In genomic region chr1:152479792-152480595, GRCh38 we compare ENCODE assay signal across 8 cellular contexts.
A peak's percentile ranks its signal among the peaks of the same experiment; 100 is the strongest.
DNase-seq lines count a peak whose midpoint lies in the region; ATAC-seq lines count a peak whose summit lies in the region.

No MANE protein-coding gene starts in this region.

- ATAC-seq in HG02678 (IDR thresholded peaks at IDR 0.05; ENCODE audit: unreplicated experiment), result no peak

- peak; percentile 17 to 78 for DNase-seq in NCI-H526 (lab: John Stamatoyannopoulos, UW)
- no peak for DNase-seq in NCI-H526 treated with DMSO at 0.1 percent for 48 hours (lab: John Stamatoyannopoulos, UW)
- DNase-seq in NCI-H82 treated with DMSO at 0.1 percent for 48 hours (lab: John Stamatoyannopoulos, UW; ENCODE audit: unreplicated experiment), result peak; percentile 1
- DNase-seq in activated CD8-positive, alpha-beta memory T cell treated with anti-CD3 and anti-CD28 coated beads, Interleukin-2, amount 50 U/mL, for 48 hours, result peak; percentile 85
- DNase-seq in glomerular visceral epithelial cell (ENCODE audit: extremely low spot score), result peak; percentile 58
- DNase-seq in stimulated activated CD8-positive, alpha-beta memory T cell treated with anti-CD3 and anti-CD28 coated beads, Interleukin-15, amount 100 ng/mL, for 24 hours (ENCODE audit: low read depth), result peak; percentile 42
- DNase-seq in NCI-H1048 (lab: John Stamatoyannopoulos, UW), result no peak

Comparison
In these comparisons a context has a peak if more than half of its experiments do, and no peak if none do; other contexts are left out.
1. DNase-seq: peak in NCI-H526 (2 of 2), NCI-H82 treated with DMSO at 0.1 percent for 48 hours (single experiment), activated CD8-positive, alpha-beta memory T cell treated with anti-CD3 and anti-CD28 coated beads, Interleukin-2, amount 50 U/mL, for 48 hours (single experiment), glomerular visceral epithelial cell (single experiment) and stimulated activated CD8-positive, alpha-beta memory T cell treated with anti-CD3 and anti-CD28 coated beads, Interleukin-15, amount 100 ng/mL, for 24 hours (single experiment); none in NCI-H526 treated with DMSO at 0.1 percent for 48 hours (single experiment) and NCI-H1048 (single experiment).